Comparison of ENCODE assay signal across 1 cellular context in genomic region chr19:56120002-56120370, GRCh38.
TF ChIP-seq lines count a peak whose summit lies in the region.

No MANE protein-coding gene starts in this region.

TF ChIP-seq in HepG2, 621 proteins besides CTCF, POLR2A, EP300 and RAD21 (continued from another document and continues in another):
- TF ChIP-seq ZBTB10 (CRISPR knock-in tag; IDR thresholded peaks at IDR 0.05; ENCODE audit: borderline replicate concordance) (no peak), UBTF (CRISPR knock-in tag; IDR thresholded peaks at IDR 0.05) (no peak), ZNF552 (CRISPR knock-in tag; IDR thresholded peaks at IDR 0.05; ENCODE audit: borderline replicate concordance) (no peak), ZNF326 (CRISPR knock-in tag; IDR thresholded peaks at IDR 0.05; ENCODE audit: borderline replicate concordance) (no peak), REL (CRISPR knock-in tag; conservative IDR thresholded peaks at IDR 0.05) (no peak), ATF4 (CRISPR knock-in tag; IDR thresholded peaks at IDR 0.05) (no peak), ATRX (CRISPR knock-in tag; IDR thresholded peaks at IDR 0.05; ENCODE audit: borderline replicate concordance) (no peak), SRY (CRISPR knock-in tag; IDR thresholded peaks at IDR 0.05) (0 out of 2 replicates have a peak, but pooled peaks have one; percentile 22), GATAD1 (CRISPR knock-in tag; IDR thresholded peaks at IDR 0.05) (no peak), ZNF337 (CRISPR knock-in tag; IDR thresholded peaks at IDR 0.05; ENCODE audit: borderline replicate concordance, low read depth) (no peak), FOXP4 (CRISPR knock-in tag; IDR thresholded peaks at IDR 0.05) (no peak), ZNF496 (CRISPR knock-in tag; IDR thresholded peaks at IDR 0.05; ENCODE audit: insufficient replicate concordance) (no peak), ZUFSP (CRISPR knock-in tag; IDR thresholded peaks at IDR 0.05; ENCODE audit: borderline replicate concordance) (no peak), NFKBIZ (CRISPR knock-in tag; IDR thresholded peaks at IDR 0.05) (no peak), KMT2B (CRISPR knock-in tag; IDR thresholded peaks at IDR 0.05) (no peak), PHF8 (CRISPR knock-in tag; IDR thresholded peaks at IDR 0.05) (no peak), HOXA9 (CRISPR knock-in tag; IDR thresholded peaks at IDR 0.05; ENCODE audit: borderline replicate concordance) (no peak), NFKB2 (CRISPR knock-in tag; IDR thresholded peaks at IDR 0.05; ENCODE audit: borderline replicate concordance) (0 out of 2 replicates have a peak, but pooled peaks have one; percentile 8), SYNCRIP (IDR thresholded peaks at IDR 0.05; ENCODE audit: insufficient read depth, low read depth, low read length) (no peak), ZNF256 (CRISPR knock-in tag; conservative IDR thresholded peaks at IDR 0.05) (no peak), ZNF18 (CRISPR knock-in tag; IDR thresholded peaks at IDR 0.05; ENCODE audit: insufficient replicate concordance) (no peak), ZNF3 (CRISPR knock-in tag; IDR thresholded peaks at IDR 0.05) (no peak), ZBTB7B (CRISPR knock-in tag; IDR thresholded peaks at IDR 0.05) (no peak), SUZ12 (IDR thresholded peaks at IDR 0.05; ENCODE audit: low read depth, low read length) (no peak), CAMTA2 (CRISPR knock-in tag; IDR thresholded peaks at IDR 0.05; ENCODE audit: borderline replicate concordance) (no peak), ZBTB33 (CRISPR knock-in tag; IDR thresholded peaks at IDR 0.05) (no peak), ZSCAN9 (CRISPR knock-in tag; IDR thresholded peaks at IDR 0.05; ENCODE audit: borderline replicate concordance) (no peak), ZNF773 (CRISPR knock-in tag; IDR thresholded peaks at IDR 0.05; ENCODE audit: borderline replicate concordance) (0 out of 2 replicates have a peak, but pooled peaks have one; percentile 5), KLF15 (CRISPR knock-in tag; IDR thresholded peaks at IDR 0.05; ENCODE audit: borderline replicate concordance) (no peak), ZNF121 (CRISPR knock-in tag; IDR thresholded peaks at IDR 0.05) (no peak), MXI1 (IDR thresholded peaks at IDR 0.05; ENCODE audit: borderline replicate concordance, low read depth, low read length) (no peak), ZNF276 (CRISPR knock-in tag; IDR thresholded peaks at IDR 0.05; ENCODE audit: low read depth) (no peak), ZBTB26 (CRISPR knock-in tag; IDR thresholded peaks at IDR 0.05; ENCODE audit: borderline replicate concordance) (no peak), ETS1 (CRISPR knock-in tag; IDR thresholded peaks at IDR 0.05) (0 out of 2 replicates have a peak, but pooled peaks have one; percentile 10), TFDP2 (CRISPR knock-in tag; IDR thresholded peaks at IDR 0.05) (no peak), PITX1 (CRISPR knock-in tag; IDR thresholded peaks at IDR 0.05) (no peak), MAFK (conservative IDR thresholded peaks at IDR 0.05 in 1 of 2, IDR thresholded peaks at IDR 0.05 in 1 of 2; ENCODE audit: low read length in 2 of 2) (no peak), AGO2 (optimal IDR thresholded peaks at IDR 0.05; ENCODE audit: low read depth, low read length) (peak; percentile 1)
